Comparison of ENCODE assay signal across 7 cellular contexts in genomic region chr6:57374764-57375163, GRCh38. TPM values are rescaled to one million over a fixed set of nuclear protein-coding genes. Genes with fewer than 3 reads are reported as not detected.
DNase-seq lines count a peak whose midpoint lies in the region; ATAC-seq and TF ChIP-seq lines count a peak whose summit lies in the region.
"Not testable (repeated sequence)": the region's sequence is repeated elsewhere in the genome, so short reads cannot be mapped to it uniquely, and the experiment has no call there.

No MANE protein-coding gene starts in this region.

- 87 to 93% methylated on average over 3 to 4 of the region's 4 CpGs for WGBS in endodermal cell (ENCODE audit: insufficient coverage in 1 of 2, insufficient read length in 1 of 2), 2 experiments
- WGBS in mesendoderm (ENCODE audit: extremely low coverage, insufficient coverage, low lambda C conversion rate), result no CpG with 5 or more reads among the region's 4 CpGs

- ATAC-seq in PC-3, result peak; percentile 45

- H3K9me3 ChIP-seq in HEK293 (ENCODE audit: control insufficient read depth, insufficient read depth, low read depth, low read length); PC-3 (ENCODE audit: low read length); endodermal cell (ENCODE audit: control insufficient read depth, low read length): not testable (repeated sequence)

- not testable (repeated sequence) for H4K8ac ChIP-seq in mesendoderm (ENCODE audit: low read depth, low read length)

- intact Hi-C loops in PC-3 (cut with micrococcal nuclease), result not testable (repeated sequence)

- H4K20me1 ChIP-seq in PC-3 (ENCODE audit: low read length), result not testable (repeated sequence)

- CTCF ChIA-PET in HEK293 (lab: Yijun Ruan, JAX); PC-3 (lab: Charles Lee): not testable (repeated sequence)

- H3K36me3 ChIP-seq in HEK293 (ENCODE audit: control insufficient read depth in 2 of 2, insufficient read depth in 1 of 2, low read length in 2 of 2); PC-3 (ENCODE audit: low read depth, low read length); endodermal cell (ENCODE audit: control insufficient read depth, insufficient read depth, low read length); mesendoderm (ENCODE audit: control insufficient read depth, insufficient read depth, low read length): not testable (repeated sequence)

- not testable (repeated sequence) for TF ChIP-seq CTCF in C4-2B (conservative IDR thresholded peaks at IDR 0.05); HEK293 (tag by site-specific recombination; IDR thresholded peaks at IDR 0.05); PC-3 (conservative IDR thresholded peaks at IDR 0.05; ENCODE audit: low read depth, low read length); endodermal cell (conservative IDR thresholded peaks at IDR 0.05)

- not testable (repeated sequence) for H3K4ac ChIP-seq in mesendoderm (ENCODE audit: low read depth, low read length)

- not testable (repeated sequence) for H3K9ac ChIP-seq in PC-3 (ENCODE audit: low read length); endodermal cell (ENCODE audit: extremely low read depth, low read length, poor library complexity, severe bottlenecking); mesendoderm (ENCODE audit: low read length)

- H4K5ac ChIP-seq in mesendoderm (ENCODE audit: low read length), result not testable (repeated sequence)

- H3K4me3 Mint-ChIP-seq in endodermal cell, result not testable (repeated sequence)

- H3K27me3 Mint-ChIP-seq in endodermal cell (ENCODE audit: insufficient read depth), result not testable (repeated sequence)

- H3K9me2 ChIP-seq in PC-3 (replicated peaks; ENCODE audit: low read length), result not testable (repeated sequence)

- H3K79me2 ChIP-seq in PC-3 (ENCODE audit: low read length); mesendoderm (ENCODE audit: control insufficient read depth, insufficient read depth, low read length): not testable (repeated sequence)

- H3K4me1 ChIP-seq in HEK293 (ENCODE audit: control insufficient read depth, insufficient read depth, low read length); PC-3 (ENCODE audit: insufficient read depth, low read length); endodermal cell (ENCODE audit: control insufficient read depth, insufficient read depth, low read length); mesendoderm (ENCODE audit: control insufficient read depth, low read depth, low read length): not testable (repeated sequence)

- BruUV-seq in PC-3 (replicated peaks; lab: Mats Ljungman, UMichigan), result not testable (repeated sequence)

- peaks cover 17% of the 10 kb centered on the region for H3K9me3 Mint-ChIP-seq in endodermal cell

- H2AFZ ChIP-seq in PC-3 (ENCODE audit: low read length), result not testable (repeated sequence)

- H3K4me1 Mint-ChIP-seq in endodermal cell, result peaks cover 19% of the 10 kb centered on the region

- not testable (repeated sequence) for H3K18ac ChIP-seq in mesendoderm (ENCODE audit: low read length)

- POLR2A ChIA-PET in HEK293 (lab: Yijun Ruan, JAX); PC-3 (lab: Charles Lee; ENCODE audit: unreplicated experiment): not testable (repeated sequence)

- H2BK5ac ChIP-seq in mesendoderm (ENCODE audit: low read length), result not testable (repeated sequence)

- peaks cover 19% of the 10 kb centered on the region for H3K36me3 Mint-ChIP-seq in endodermal cell (ENCODE audit: low read depth)

- H2BK15ac ChIP-seq in mesendoderm (replicated peaks; ENCODE audit: low read depth), result not testable (repeated sequence)

- H3K79me1 ChIP-seq in mesendoderm (ENCODE audit: low read length), result not testable (repeated sequence)

- not testable (repeated sequence) for H3K4me2 ChIP-seq in PC-3 (ENCODE audit: low read length); mesendoderm (ENCODE audit: low read length)

- not testable (repeated sequence) for H2BK120ac ChIP-seq in mesendoderm (ENCODE audit: low read depth, low read length)

- H3F3A ChIP-seq in PC-3 (ENCODE audit: low read length, unreplicated experiment), result not testable (repeated sequence)

- not testable (repeated sequence) for H3K23ac ChIP-seq in mesendoderm (ENCODE audit: low read length)

- not testable (repeated sequence) for H3K56ac ChIP-seq in mesendoderm (ENCODE audit: low read length)

- H2AK5ac ChIP-seq in mesendoderm (ENCODE audit: low read length), result not testable (repeated sequence)

- DNase-seq in EL (peak; percentile 5), PC-3 (peak; percentile 57), iris pigment epithelial cell (ENCODE audit: low read depth) (peak; percentile 10), mesendoderm (peak; percentile 46)
- DNase-seq in endodermal cell, result not testable (repeated sequence)

- H3K27ac Mint-ChIP-seq in endodermal cell, result peak overlapping the region; percentile 89

- H3K4me3 ChIP-seq in HEK293 (ENCODE audit: low read depth, low read length); PC-3 (ENCODE audit: low read length); endodermal cell (ENCODE audit: low read length); mesendoderm (ENCODE audit: low read length): not testable (repeated sequence)

- peak overlapping the region; percentile 7; the same call in 1 of the 2 replicates for H3K27ac ChIP-seq in C4-2B
- not testable (repeated sequence) for H3K27ac ChIP-seq in HEK293 (ENCODE audit: extremely low read depth, low read depth, low read length); PC-3 (ENCODE audit: low read length); endodermal cell (ENCODE audit: low read depth, low read length); mesendoderm (ENCODE audit: low read depth, low read length)

- H3K27me3 ChIP-seq in PC-3 (ENCODE audit: low read length); endodermal cell (ENCODE audit: control insufficient read depth, insufficient read depth, low read length, poor library complexity, severe bottlenecking); mesendoderm (ENCODE audit: insufficient read depth, low read length, poor library complexity): not testable (repeated sequence)

TF ChIP-seq in HEK293, 187 proteins besides CTCF, POLR2A, EP300 and RAD21:
- TF ChIP-seq ATF2 (tag by site-specific recombination; IDR thresholded peaks at IDR 0.05; ENCODE audit: low read depth), result peak; percentile 74

RNA-seq across cellular contexts. Expression of gene PRIM2, which starts 57.3 kb away (rescaled TPM):
- total RNA-seq in PC-3 (2014; rRNA removed) (26.1 and 48.4 TPM in 2 replicates), endodermal cell (10 to 100 TPM; 30.9 to 43.1 TPM)
- 19.7 TPM for polyA plus RNA-seq in endodermal cell (2013, experiment 1 of 2)
- 19.6 TPM for polyA plus RNA-seq in endodermal cell (2013, experiment 2 of 2)
- polyA plus RNA-seq in mesendoderm (2013, experiment 1 of 2), result 24.8 TPM
- 24.6 TPM for polyA plus RNA-seq in mesendoderm (2013, experiment 2 of 2)
